In the genomic region with DNA sequence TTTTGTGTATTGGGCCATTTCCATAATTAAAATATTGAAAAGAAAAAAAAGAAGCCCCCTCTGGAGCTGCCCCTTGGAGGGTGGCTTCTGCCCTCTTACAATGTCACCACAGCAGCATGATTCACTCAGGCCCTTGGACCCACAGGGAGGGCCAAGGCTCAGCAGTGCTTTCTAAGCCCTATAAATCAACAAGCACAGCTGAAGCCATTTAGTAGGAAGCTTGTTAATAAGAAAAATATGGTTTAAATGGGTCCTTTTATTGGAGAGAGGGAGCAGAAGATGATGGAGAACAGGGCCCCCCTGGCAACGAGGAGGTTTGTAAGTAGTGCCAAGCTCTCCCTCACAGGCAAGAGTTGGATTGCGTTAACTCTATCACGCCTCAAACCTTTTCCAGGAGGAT, we compare ENCODE assay signal across 22 cellular contexts.
"Had no signal": no experiment of that assay in that cellular context is flagged by ENCODE, and none has a peak within 500 bp of the region (broad histone marks: within the 10 kb centered on the region; RNA-seq: fewer than 3 reads in every experiment).

No MANE protein-coding gene starts in this region.

- ATAC-seq: activated T-helper 17 cell treated with anti-CD3 and anti-CD28 coated beads, Interleukin-2, amount 50 U/mL, for 72 hours had no signal

- H3K27ac ChIP-seq: brain microvascular endothelial cell, cardiac muscle cell, SJCRH30 had no signal

- H3K4me3 ChIP-seq: cardiac muscle cell, SJCRH30 had no signal

- DNase-seq: activated CD4-positive, alpha-beta memory T cell treated with anti-CD3 and anti-CD28 coated beads for 36 hours; activated CD4-positive, alpha-beta T cell treated with anti-CD3 and anti-CD28 coated beads, Interleukin-2, amount 10 ng/mL, durations not matched to agents 7 days and 5 days; activated CD4-positive, CD25-positive, alpha-beta regulatory T cell; activated CD8-positive, alpha-beta memory T cell treated with anti-CD3 and anti-CD28 coated beads for 24 hours; activated gamma-delta T cell; activated naive CD4-positive, alpha-beta T cell treated with anti-CD3 and anti-CD28 coated beads for 36 hours; activated T-cell treated with anti-CD3 and anti-CD28 coated beads for 4 hours; activated T-cell treated with anti-CD3 and anti-CD28 coated beads, Interleukin-2, amount 50 U/mL, for 48 hours; brain microvascular endothelial cell; KG1; NCI-H1092; NCI-H1417; NCI-H1930; NCI-H2171 treated with DMSO at 0.1 percent for 48 hours; NCI-H226; NCI-H510A; NCI-H526 treated with DMSO at 0.1 percent for 48 hours; NCI-H82; SJCRH30; T-helper 9 cell had no signal

- H3K36me3 ChIP-seq: brain microvascular endothelial cell, cardiac muscle cell, SJCRH30 had no signal

- H3K27me3 ChIP-seq: brain microvascular endothelial cell, SJCRH30 had no signal

- H3K9me3 ChIP-seq: SJCRH30 had no signal
